8 cellular contexts compared by ENCODE assay signal in the genomic region with DNA sequence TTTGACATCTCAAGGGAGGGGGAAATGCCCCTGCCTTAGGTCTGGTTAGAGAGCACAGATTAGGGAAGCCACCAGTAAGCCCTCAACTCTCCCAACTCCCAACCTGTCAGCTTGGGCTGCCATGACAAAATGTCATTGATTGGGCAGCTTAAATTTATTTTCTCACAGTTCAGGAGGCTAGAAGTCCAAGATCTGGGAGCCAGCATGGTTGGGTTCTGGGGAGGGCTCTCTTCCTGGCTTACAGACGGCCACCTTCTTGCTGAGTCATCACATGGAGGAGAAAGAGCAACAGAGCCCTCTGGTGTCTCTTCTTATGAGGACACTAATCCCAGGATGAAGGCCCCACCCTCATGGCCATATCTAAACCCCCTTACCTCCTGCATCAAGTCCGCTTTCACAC. TPM values are rescaled to one million over a fixed set of nuclear protein-coding genes. Genes with fewer than 3 reads are reported as not detected.
A peak's percentile ranks its signal among the peaks of the same experiment; 100 is the strongest.
DNase-seq lines count a peak whose midpoint lies in the region; TF ChIP-seq lines count a peak whose summit lies in the region.

No MANE protein-coding gene starts in this region.

- TF ChIP-seq CTCF in fibroblast of the aortic adventitia (IDR thresholded peaks at IDR 0.05; ENCODE audit: insufficient read depth, low read length), result peak; percentile 34

- no peak overlapping the region for H3K4me3 ChIP-seq in fibroblast of the aortic adventitia (ENCODE audit: low read depth, low read length)

- DNase-seq in NK-92 treated with Interleukin-12 subunit alpha and Interleukin-12 subunit beta, amount 100 ng/mL, for 24 hours (lab: John Stamatoyannopoulos, UW), result peak; percentile 51
- no peak for DNase-seq in NK-92 (lab: John Stamatoyannopoulos, UW; ENCODE audit: unreplicated experiment)
- peak; percentile 67 for DNase-seq in M059J (ENCODE audit: low read depth)
- peak; percentile 41 to 43 for DNase-seq in activated CD4-positive, alpha-beta T cell treated with anti-CD3 and anti-CD28 coated beads, Interleukin-2, amount 50 U/mL, for 4 hours
- peak; percentile 54 for DNase-seq in fibroblast of the aortic adventitia (ENCODE audit: low read depth)
- DNase-seq in stimulated activated CD4-positive, alpha-beta T cell treated with anti-CD3 and anti-CD28 coated beads, Interleukin-1b, Interleukin-23, amount 100 ng/mL, for 48 hours, result peak; percentile 60
- no peak for DNase-seq in epidermal melanocyte (ENCODE audit: insufficient read length, low spot score)
- DNase-seq in GM19240 (ENCODE audit: insufficient read length, low spot score), result no peak

RNA-seq across cellular contexts. Expression of a gene that starts 24.2 kb away (rescaled TPM):
- 28.7 and 29.0 TPM in 2 replicates for total RNA-seq in M059J (2014; rRNA removed; shearing (Covaris generic))
- total RNA-seq in fibroblast of the aortic adventitia (ENCODE audit: low replicate concordance), result 10.1 and 24.0 TPM in 2 replicates

RNA-seq across cellular contexts. Expression of a gene that starts 25.6 kb away (rescaled TPM):
- total RNA-seq in M059J (2014; rRNA removed; shearing (Covaris generic)), result 4.2 and 10.7 TPM in 2 replicates
- total RNA-seq in fibroblast of the aortic adventitia (ENCODE audit: low replicate concordance), result 29.4 and 49.8 TPM in 2 replicates

Comparison
In these comparisons a context has a peak if more than half of its experiments do, and no peak if none do; other contexts are left out.
1. DNase-seq: peak in NK-92 treated with Interleukin-12 subunit alpha and Interleukin-12 subunit beta, amount 100 ng/mL, for 24 hours (single experiment), M059J (single experiment), activated CD4-positive, alpha-beta T cell treated with anti-CD3 and anti-CD28 coated beads, Interleukin-2, amount 50 U/mL, for 4 hours (2 of 2), fibroblast of the aortic adventitia (single experiment) and stimulated activated CD4-positive, alpha-beta T cell treated with anti-CD3 and anti-CD28 coated beads, Interleukin-1b, Interleukin-23, amount 100 ng/mL, for 48 hours (single experiment); none in NK-92 (single experiment), epidermal melanocyte (single experiment) and GM19240 (single experiment).